ENCODE assay signal across 30 cellular contexts in genomic region chrX:11197671-11198070, GRCh38.
"Had no signal": no experiment of that assay in that cellular context is flagged by ENCODE, and none has a peak within 500 bp of the region (broad histone marks: within the 10 kb centered on the region; RNA-seq: fewer than 3 reads in every experiment).

No MANE protein-coding gene starts in this region.

- H3K4me3 ChIP-seq: body of pancreas, breast epithelium had no signal

- H3K4me1 ChIP-seq: body of pancreas, breast epithelium had no signal

- H3K9me3 ChIP-seq: body of pancreas, breast epithelium had no signal

- DNase-seq: activated B cell treated with CpG ODN at 0.5 μM for 24 hours; activated CD4-positive, alpha-beta memory T cell treated with anti-CD3 and anti-CD28 coated beads for 36 hours; activated CD4-positive, alpha-beta T cell treated with anti-CD3 and anti-CD28 coated beads for 4 hours; activated CD4-positive, alpha-beta T cell treated with anti-CD3 and anti-CD28 coated beads, Interleukin-2, amount 10 ng/mL, durations not matched to agents 24 days and 14 days; activated CD4-positive, alpha-beta T cell treated with anti-CD3 and anti-CD28 coated beads, Interleukin-2, amount 50 U/mL, for 1 hour; activated CD4-positive, alpha-beta T cell treated with anti-CD3 and anti-CD28 coated beads, Interleukin-2, amount 50 U/mL, for 4 hours; activated CD4-positive, CD25-positive, alpha-beta regulatory T cell treated with anti-CD3 and anti-CD28 coated beads, Interleukin-2, amount 50 U/mL, for 72 hours; activated CD8-positive, alpha-beta memory T cell treated with anti-CD3 and anti-CD28 coated beads, Interleukin-2, amount 50 U/mL, for 4 hours; activated CD8-positive, alpha-beta T cell treated with anti-CD3 and anti-CD28 coated beads for 36 hours; activated effector memory CD4-positive, alpha-beta T cell treated with anti-CD3 and anti-CD28 coated beads, Interleukin-2, amount 50 U/mL, for 16 hours; activated gamma-delta T cell treated with Interleukin-2 at 50 U/mL for 16 hours; activated naive CD4-positive, alpha-beta T cell; activated naive CD4-positive, alpha-beta T cell treated with anti-CD3 and anti-CD28 coated beads for 36 hours; activated naive CD4-positive, alpha-beta T cell treated with anti-CD3 and anti-CD28 coated beads, Interleukin-2, amount 50 U/mL, for 16 hours; activated naive CD8-positive, alpha-beta T cell treated with anti-CD3 and anti-CD28 coated beads, Interleukin-2, amount 10 ng/mL, durations not matched to agents 7 days and 5 days; activated naive CD8-positive, alpha-beta T cell treated with anti-CD3 and anti-CD28 coated beads, Interleukin-2, amount 50 U/mL, for 24 hours; activated T-cell treated with anti-CD3 and anti-CD28 coated beads for 4 hours; activated T-cell treated with anti-CD3 and anti-CD28 coated beads, Interleukin-2, amount 50 U/mL, for 1 hour; activated T-cell treated with anti-CD3 and anti-CD28 coated beads, Interleukin-2, amount 50 U/mL, for 4 hours; activated T-cell treated with anti-CD3 and anti-CD28 coated beads, Interleukin-2, amount 50 U/mL, for 72 hours; amniotic stem cell; aorta; body of pancreas; brain microvascular endothelial cell; central memory CD4-positive, alpha-beta T cell; T-helper 1 cell; T-helper 2 cell; T-helper 9 cell had no signal

- H3K36me3 ChIP-seq: brain microvascular endothelial cell, breast epithelium had no signal

- H3K27ac ChIP-seq: body of pancreas, brain microvascular endothelial cell, breast epithelium, VCaP had no signal

- H3K27me3 ChIP-seq: body of pancreas, brain microvascular endothelial cell had no signal
